Comparison of ENCODE assay signal across 9 cellular contexts in genomic region chr6:1611322-1611571, GRCh38. TPM values are rescaled to one million over a fixed set of nuclear protein-coding genes. Genes with fewer than 3 reads are reported as not detected.
DNase-seq lines count a peak whose midpoint lies in the region; ATAC-seq and TF ChIP-seq lines count a peak whose summit lies in the region.
"Had no signal": no experiment of that assay in that cellular context is flagged by ENCODE, and none has a peak within 500 bp of the region (broad histone marks: within the 10 kb centered on the region; RNA-seq: fewer than 3 reads in every experiment).

No MANE protein-coding gene starts in this region.

- no TSS peak for BruUV-seq in mammary epithelial cell (replicated peaks; lab: Mats Ljungman, UMichigan)

- peaks cover 35% of the 10 kb centered on the region for H3K27me3 ChIP-seq in BE2C
- H3K27me3 ChIP-seq in HL-60 (ENCODE audit: insufficient read depth, poor library complexity, severe bottlenecking): peaks cover 71% of the 10 kb centered on the region
- H3K27me3 ChIP-seq in mammary epithelial cell (ENCODE audit: insufficient read depth, low read length): no peaks in the 10 kb centered on the region
- peaks cover 69% of the 10 kb centered on the region for H3K27me3 ChIP-seq in neuron (ENCODE audit: insufficient read depth, low read length)

- WGBS in mammary epithelial cell (ENCODE audit: low coverage, missing lambda C conversion rate): no CpG with 5 or more reads among the region's 38 CpGs

- H3K36me3 ChIP-seq in BE2C: 0 out of 2 replicates have a peak, but pooled peaks cover 8% of the 10 kb centered on the region
- H3K36me3 ChIP-seq in mammary epithelial cell (ENCODE audit: insufficient read depth, low read length): no peaks in the 10 kb centered on the region
- no peaks in the 10 kb centered on the region for H3K36me3 ChIP-seq in neuron (ENCODE audit: insufficient read depth, low read length)

- H3K79me2 ChIP-seq in mammary epithelial cell (ENCODE audit: insufficient read depth, low read length): peaks cover 60% of the 10 kb centered on the region

- H2AFZ ChIP-seq in mammary epithelial cell (ENCODE audit: low read depth, low read length): peak overlapping the region; percentile 44
- H2AFZ ChIP-seq in neuron (ENCODE audit: low read depth, low read length): peak overlapping the region; percentile 26

- H3K4me3 ChIP-seq in BE2C (ENCODE audit: low read depth, low read length): peak overlapping the region; percentile 67; the same call in 1 of the 2 replicates
- peak overlapping the region; percentile 31 for H3K4me3 ChIP-seq in HL-60 (replicated peaks; ENCODE audit: insufficient read depth, low read length)
- peak overlapping the region; percentile 66 to 87 (median 77) for H3K4me3 ChIP-seq in mammary epithelial cell (replicated peaks in 1 of 3; ENCODE audit: insufficient read depth in 1 of 3, low read depth in 2 of 3, low read length in 3 of 3)
- H3K4me3 ChIP-seq in neuron (ENCODE audit: low read length): peak overlapping the region; percentile 59

- intact Hi-C loops in mammary epithelial cell (cut with micrococcal nuclease): loop anchor here (5.0 kb wide), 3 partner anchors 61 to 341 kb away; no protein-coding TSS in a partner anchor

- H3K27ac ChIP-seq in HL-60 (replicated peaks) (no peak overlapping the region), mammary epithelial cell (ENCODE audit: insufficient read depth, low read depth, low read length) (peak overlapping the region; percentile 75)

- no peak overlapping the region for H3K9ac ChIP-seq in mammary epithelial cell (ENCODE audit: insufficient read depth, low read length)

- CTCF ChIA-PET in mammary epithelial cell (lab: Charles Lee; ENCODE audit: low non-redundant PET): interaction anchor here (0.7 to 1.0 kb wide), 2 partner anchors 76 to 1154 kb away, joined by 7 to 12 read pairs; no protein-coding TSS in a partner anchor

- H3K9me3 ChIP-seq in BE2C (no peaks in the 10 kb centered on the region), mammary epithelial cell (replicated peaks; ENCODE audit: insufficient read depth, low read length) (no peaks in the 10 kb centered on the region), neuron (ENCODE audit: low read length) (no peaks in the 10 kb centered on the region)

- TF ChIP-seq CTCF in BE2C (IDR thresholded peaks at IDR 0.05; ENCODE audit: low read depth, low read length) (no peak), HL-60 (IDR thresholded peaks at IDR 0.05; ENCODE audit: insufficient read depth, low read length) (no peak), mammary epithelial cell (conservative IDR thresholded peaks at IDR 0.05 in 1 of 2, IDR thresholded peaks at IDR 0.05 in 1 of 2; ENCODE audit: extremely low read depth in 1 of 2, insufficient read depth in 1 of 2, low read depth in 1 of 2, low read length in 2 of 2) (peak in 1 of 2 donors; percentile 4)

- DNase-seq in BE2C: peak; percentile 74
- DNase-seq in HL-60 (ENCODE audit: low read depth in 1 of 2, low spot score in 1 of 2): no peak
- DNase-seq in mammary epithelial cell: peak; percentile 13
- DNase-seq in ureter (ENCODE audit: low spot score): no peak
- DNase-seq: NCI-H1694 treated with DMSO at 0.1 percent for 48 hours had no signal

- H3K4me2 ChIP-seq in mammary epithelial cell (ENCODE audit: insufficient read depth, low read depth, low read length): peak overlapping the region; percentile 92

- dilution Hi-C loops in mammary epithelial cell (cut with HindIII; ENCODE audit: low sequenced_read_pairs): no loop called here

- in situ Hi-C loops in mammary epithelial cell (cut with MboI; ENCODE audit: low sequenced_read_pairs in 2 of 2): loop anchor here in 1 of 2 donors (25.0 kb wide), 1 partner anchor 501 kb away; no protein-coding TSS in a partner anchor

- H4K20me1 ChIP-seq in mammary epithelial cell (ENCODE audit: insufficient read depth, low read length): no peaks in the 10 kb centered on the region

- no peak for ATAC-seq in GM21528 (IDR thresholded peaks at IDR 0.05; ENCODE audit: low FRiP score, unreplicated experiment)
- ATAC-seq in HG02678 (IDR thresholded peaks at IDR 0.05; ENCODE audit: unreplicated experiment): no peak
- no peak for ATAC-seq in HG02884 (IDR thresholded peaks at IDR 0.05; ENCODE audit: unreplicated experiment)

- H3K4me1 ChIP-seq in BE2C: peaks cover 8% of the 10 kb centered on the region; the same call in 1 of the 2 replicates
- peaks cover 14% of the 10 kb centered on the region for H3K4me1 ChIP-seq in mammary epithelial cell (ENCODE audit: insufficient read depth, low read length)
- H3K4me1 ChIP-seq in neuron (ENCODE audit: insufficient read depth, low read length): peaks cover 18% of the 10 kb centered on the region

RNA-seq across cellular contexts. Expression of gene FOXC1, which starts 1.5 kb away (rescaled TPM):
- polyA plus RNA-seq in BE2C (2012; ENCODE audit: insufficient read depth, insufficient read length, low read depth): 5.9 TPM
- total RNA-seq in mammary epithelial cell (10 to 100 TPM; 12.1 to 15.8 TPM), ureter (41.9 TPM)
- 4.6 TPM for polyA plus RNA-seq in mammary epithelial cell
- polyA minus RNA-seq in mammary epithelial cell: 1.7 TPM

Comparison
In these comparisons a context has a peak if more than half of its experiments do, and no peak if none do; other contexts are left out.
1. DNase-seq: peak in BE2C (single experiment) and mammary epithelial cell (single experiment); none in HL-60 (0 of 2) and ureter (single experiment).
2. Peak in every context shown above with its lines, with median percentiles within 50 percentile points of each other: H3K4me3 ChIP-seq.